ENCODE assay signal across 2 cellular contexts in genomic region chr10:117266812-117267211, GRCh38.
TF ChIP-seq lines count a peak whose summit lies in the region.

No MANE protein-coding gene starts in this region.

TF ChIP-seq in A549, 52 proteins besides CTCF, POLR2A, EP300 and RAD21:
- TF ChIP-seq MYC (IDR thresholded peaks at IDR 0.05; ENCODE audit: borderline replicate concordance, low read length) (no peak), RCOR1 (IDR thresholded peaks at IDR 0.05; ENCODE audit: low read depth, low read length) (no peak), MAFK (IDR thresholded peaks at IDR 0.05; ENCODE audit: partially characterized antibody) (peak; percentile 77), ZFP36 (IDR thresholded peaks at IDR 0.05; ENCODE audit: borderline replicate concordance, partially characterized antibody) (no peak), POLR2AphosphoS2 (conservative IDR thresholded peaks at IDR 0.05; ENCODE audit: low read length) (no peak), CEBPB (IDR thresholded peaks at IDR 0.05) (no peak)
TF ChIP-seq in A549: peak in this region for 1.

TF ChIP-seq in IMR-90, 13 proteins besides CTCF, POLR2A, EP300 and RAD21:
- TF ChIP-seq RCOR1 (IDR thresholded peaks at IDR 0.05; ENCODE audit: insufficient replicate concordance, low read length): no peak
- TF ChIP-seq MAFK (IDR thresholded peaks at IDR 0.05; ENCODE audit: low read depth, low read length): peak; percentile 73
- TF ChIP-seq NFE2L2 (IDR thresholded peaks at IDR 0.05; ENCODE audit: low read depth, low read length): no peak
- no peak for TF ChIP-seq FOS (IDR thresholded peaks at IDR 0.05; ENCODE audit: low read depth, low read length)
- TF ChIP-seq RFX5 (IDR thresholded peaks at IDR 0.05; ENCODE audit: low read depth, low read length): no peak
TF ChIP-seq in IMR-90: peak in this region for 1.
